In genomic region chr1:45583666-45584350, GRCh38 we compare ENCODE assay signal across 8 cellular contexts. TPM values are rescaled to one million over a fixed set of nuclear protein-coding genes. Genes with fewer than 3 reads are reported as not detected.
DNase-seq lines count a peak whose midpoint lies in the region; ATAC-seq and TF ChIP-seq lines count a peak whose summit lies in the region.

A gene with protein sequence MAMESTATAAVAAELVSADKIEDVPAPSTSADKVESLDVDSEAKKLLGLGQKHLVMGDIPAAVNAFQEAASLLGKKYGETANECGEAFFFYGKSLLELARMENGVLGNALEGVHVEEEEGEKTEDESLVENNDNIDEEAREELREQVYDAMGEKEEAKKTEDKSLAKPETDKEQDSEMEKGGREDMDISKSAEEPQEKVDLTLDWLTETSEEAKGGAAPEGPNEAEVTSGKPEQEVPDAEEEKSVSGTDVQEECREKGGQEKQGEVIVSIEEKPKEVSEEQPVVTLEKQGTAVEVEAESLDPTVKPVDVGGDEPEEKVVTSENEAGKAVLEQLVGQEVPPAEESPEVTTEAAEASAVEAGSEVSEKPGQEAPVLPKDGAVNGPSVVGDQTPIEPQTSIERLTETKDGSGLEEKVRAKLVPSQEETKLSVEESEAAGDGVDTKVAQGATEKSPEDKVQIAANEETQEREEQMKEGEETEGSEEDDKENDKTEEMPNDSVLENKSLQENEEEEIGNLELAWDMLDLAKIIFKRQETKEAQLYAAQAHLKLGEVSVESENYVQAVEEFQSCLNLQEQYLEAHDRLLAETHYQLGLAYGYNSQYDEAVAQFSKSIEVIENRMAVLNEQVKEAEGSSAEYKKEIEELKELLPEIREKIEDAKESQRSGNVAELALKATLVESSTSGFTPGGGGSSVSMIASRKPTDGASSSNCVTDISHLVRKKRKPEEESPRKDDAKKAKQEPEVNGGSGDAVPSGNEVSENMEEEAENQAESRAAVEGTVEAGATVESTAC (plus strand): TSS chr1:45584041. CDS start chr1:45584147, 106 bp downstream.

- H3K4me3 ChIP-seq in BJ (ENCODE audit: low read depth, low read length): peak within 1 kb of the TSS; percentile 100

- no peaks in the 10 kb centered on the region for H3K36me3 ChIP-seq in BJ (ENCODE audit: control insufficient read depth, insufficient read depth, low read length)

- TF ChIP-seq POLR2A in GM19193 (IDR thresholded peaks at IDR 0.05; ENCODE audit: extremely low read depth, insufficient read depth, insufficient read length): peak; percentile 99

- DNase-seq in BJ (ENCODE audit: low read depth) (no peak), NCI-H460 (ENCODE audit: extremely low read depth, low read depth) (peak; percentile 75), cerebellum (ENCODE audit: low spot score) (peak; percentile 93), kidney tubule cell (ENCODE audit: low spot score) (peak; percentile 87)
- peak; percentile 89 to 92 for DNase-seq in activated CD4-positive, alpha-beta T cell treated with anti-CD3 and anti-CD28 coated beads for 24 hours (ENCODE audit: low read depth in 2 of 2)
- DNase-seq in stimulated activated CD4-positive, alpha-beta T cell treated with anti-CD3 and anti-CD28 coated beads, Interleukin-1b, Interleukin-23, amount 100 ng/mL, for 1 hour (ENCODE audit: low read depth in 2 of 2): peak; percentile 82 to 94

- peak; percentile 26 for ATAC-seq in HG03378 (IDR thresholded peaks at IDR 0.05; ENCODE audit: unreplicated experiment)

- no peak for TF ChIP-seq CTCF in BJ (IDR thresholded peaks at IDR 0.05; ENCODE audit: insufficient read depth, low read depth, low read length)

- POLR2A ChIA-PET in BJ (lab: Charles Lee): interaction anchor here (0.8 to 1.0 kb wide), 2 partner anchors 19 to 62 kb away, joined by 3 read pairs; partner anchors contain the start of gene PRDX1

- CTCF ChIA-PET in BJ (lab: Yijun Ruan, JAX): interaction anchor here (0.6 to 7.1 kb wide), 4 partner anchors 14 to 566 kb away, joined by 3 to 66 read pairs (median 6); no protein-coding TSS in a partner anchor

- H3K27me3 ChIP-seq in BJ (ENCODE audit: control insufficient read depth, insufficient read depth, low read length): no peaks in the 10 kb centered on the region

RNA-seq across cellular contexts. Expression of the gene that starts here (rescaled TPM):
- polyA plus RNA-seq in BJ (2011; rRNA removed): 42.0 and 43.9 TPM in 2 replicates
- polyA minus RNA-seq in BJ (2011; rRNA and poly(A)+ RNA removed): 25.7 TPM in 2 replicates
- total RNA-seq in NCI-H460 (2014; rRNA removed; shearing (Covaris generic)): 49.8 and 67.3 TPM in 2 replicates
- 140 and 194 TPM in 2 replicates for polyA plus RNA-seq in NCI-H460 (2014; cell fraction: nucleus; rRNA removed)
- total RNA-seq in cerebellum: 122 TPM
